ENCODE assay signal across 2 cellular contexts in genomic region chr3:43627360-43627759, GRCh38.
TF ChIP-seq lines count a peak whose summit lies in the region.

No MANE protein-coding gene starts in this region.

TF ChIP-seq in IMR-90, 13 proteins besides CTCF, POLR2A, EP300 and RAD21:
- TF ChIP-seq CHD1 (IDR thresholded peaks at IDR 0.05; ENCODE audit: low read depth, low read length): no peak
- no peak for TF ChIP-seq RCOR1 (IDR thresholded peaks at IDR 0.05; ENCODE audit: insufficient replicate concordance, low read length)
- no peak for TF ChIP-seq USF2 (IDR thresholded peaks at IDR 0.05; ENCODE audit: low read depth, low read length)
- TF ChIP-seq RFX5 (IDR thresholded peaks at IDR 0.05; ENCODE audit: low read depth, low read length): no peak
- TF ChIP-seq CEBPB (IDR thresholded peaks at IDR 0.05; ENCODE audit: low read depth, low read length): no peak
- no peak for TF ChIP-seq NFE2L2 (IDR thresholded peaks at IDR 0.05; ENCODE audit: low read depth, low read length)
- TF ChIP-seq FOS (IDR thresholded peaks at IDR 0.05; ENCODE audit: low read depth, low read length): no peak
- TF ChIP-seq SMC3 (IDR thresholded peaks at IDR 0.05; ENCODE audit: low read depth, low read length): no peak
- TF ChIP-seq MXI1 (IDR thresholded peaks at IDR 0.05; ENCODE audit: borderline replicate concordance, low read depth, low read length): no peak
- no peak for TF ChIP-seq MAFK (IDR thresholded peaks at IDR 0.05; ENCODE audit: low read depth, low read length)
- TF ChIP-seq ELK1 (IDR thresholded peaks at IDR 0.05; ENCODE audit: borderline replicate concordance, low read depth, low read length): no peak
- TF ChIP-seq BHLHE40 (IDR thresholded peaks at IDR 0.05; ENCODE audit: low read depth, low read length): no peak
- no peak for TF ChIP-seq MAZ (IDR thresholded peaks at IDR 0.05; ENCODE audit: borderline replicate concordance, low read depth, low read length)

TF ChIP-seq in GM12878, 131 proteins besides CTCF, POLR2A, EP300 and RAD21:
- TF ChIP-seq IKZF1 (conservative IDR thresholded peaks at IDR 0.05): peak; percentile 52; the same call in 1 of the 2 replicates
- no peak for TF ChIP-seq KDM1A (IDR thresholded peaks at IDR 0.05; ENCODE audit: borderline replicate concordance)
- peak in 1 of 2 experiments; percentile 21; a peak in 2 of 4 replicates for TF ChIP-seq IKZF2 (IDR thresholded peaks at IDR 0.05)
- TF ChIP-seq BHLHE40 (IDR thresholded peaks at IDR 0.05; ENCODE audit: borderline replicate concordance in 1 of 2, low read depth in 2 of 2, low read length in 1 of 2): peak in 1 of 2 experiments; percentile 15; a peak in 1 of 4 replicates
